Comparison of ENCODE assay signal across 20 cellular contexts in the genomic region with DNA sequence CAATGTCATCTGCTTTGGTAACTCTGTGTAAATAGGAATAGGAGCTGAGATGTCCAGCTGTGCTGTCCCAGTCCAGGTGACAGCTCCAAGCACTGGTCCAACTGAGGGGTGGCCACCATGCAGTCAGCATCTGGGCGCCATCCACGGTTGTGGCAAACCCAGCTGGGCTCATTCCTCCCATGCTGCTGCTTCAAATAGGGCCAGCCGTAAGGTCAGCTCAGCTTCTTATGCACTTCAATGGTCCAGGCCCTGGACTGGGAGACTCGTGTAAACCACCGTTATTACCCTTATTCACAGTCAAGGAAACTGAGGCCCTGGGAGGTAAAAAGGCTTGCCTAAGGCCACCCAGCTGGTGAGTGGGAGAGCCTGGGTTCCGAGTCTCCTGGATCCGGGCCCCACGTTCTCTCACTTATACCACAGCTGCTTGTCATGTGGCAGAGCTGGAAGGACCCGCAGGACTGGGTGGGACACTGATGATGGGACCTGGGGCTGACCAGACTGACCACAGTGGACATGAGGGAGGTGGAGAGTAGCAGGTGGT. TPM values are rescaled to one million over a fixed set of nuclear protein-coding genes. Genes with fewer than 3 reads are reported as not detected.
DNase-seq lines count a peak whose midpoint lies in the region; ATAC-seq and TF ChIP-seq lines count a peak whose summit lies in the region.
"Had no signal": no experiment of that assay in that cellular context is flagged by ENCODE, and none has a peak within 500 bp of the region (broad histone marks: within the 10 kb centered on the region; RNA-seq: fewer than 3 reads in every experiment).

No MANE protein-coding gene starts in this region.

- peak overlapping the region; percentile 32 for H3K27ac Mint-ChIP-seq in T-helper 17 cell
- H3K27ac Mint-ChIP-seq in endodermal cell, result no peak overlapping the region
- no peak overlapping the region for H3K27ac Mint-ChIP-seq in immature natural killer cell
- H3K27ac Mint-ChIP-seq: neural progenitor cell had no signal

- peak overlapping the region in 8 of 11 experiments; percentile 75 to 98 (median 88); a peak in 17 of 22 replicates for H3K27ac ChIP-seq in BLaER1 treated with 17β-estradiol and CSF1 and Interleukin-3, amounts not matched to agents 10 nM and 100 nM
- no peak overlapping the region for H3K27ac ChIP-seq in endodermal cell (ENCODE audit: low read depth, low read length)
- peak overlapping the region in 2 of 4 donors; percentile 76 to 78 for H3K27ac ChIP-seq in sigmoid colon
- H3K27ac ChIP-seq: coronary artery, KMS-11, neural progenitor cell had no signal

- ATAC-seq in T-helper 17 cell (no peak), GM18870 (IDR thresholded peaks at IDR 0.05; ENCODE audit: unreplicated experiment) (no peak)

- H3K36me3 Mint-ChIP-seq in T-helper 17 cell (ENCODE audit: low read depth) (no peaks in the 10 kb centered on the region), endodermal cell (ENCODE audit: low read depth) (no peaks in the 10 kb centered on the region), immature natural killer cell (peaks cover 0 to 3% (median 0%) of the 10 kb centered on the region in 3 donors)
- H3K36me3 Mint-ChIP-seq: neural progenitor cell had no signal

- intact Hi-C loops in sigmoid colon (cut with DNase I), result no loop called here

- H3K4me1 ChIP-seq in BLaER1 treated with 17β-estradiol and CSF1 and Interleukin-3, amounts not matched to agents 10 nM and 100 nM, result peaks cover 64 to 80% (median 76%) of the 10 kb centered on the region in 10 experiments
- H3K4me1 ChIP-seq in endodermal cell (ENCODE audit: control insufficient read depth, insufficient read depth, low read length), result peaks cover 6% of the 10 kb centered on the region
- H3K4me1 ChIP-seq in sigmoid colon, result peaks cover 0 to 56% (median 29%) of the 10 kb centered on the region in 4 donors
- H3K4me1 ChIP-seq: uterus had no signal

- 96 to 97% methylated on average over 4 to 9 of the region's 9 CpGs for WGBS in endodermal cell (ENCODE audit: insufficient coverage in 1 of 2, insufficient read length in 1 of 2), 2 experiments
- 97 to 98% methylated on average over 9 of the region's 9 CpGs for WGBS in sigmoid colon, 2 donors

- no peaks in the 10 kb centered on the region for H3K36me3 ChIP-seq in BLaER1 treated with 17β-estradiol and CSF1 and Interleukin-3, amounts not matched to agents 10 nM and 100 nM
- H3K36me3 ChIP-seq in endodermal cell (ENCODE audit: control insufficient read depth, insufficient read depth, low read length) (no peaks in the 10 kb centered on the region), sigmoid colon (no peaks in the 10 kb centered on the region)
- H3K36me3 ChIP-seq: neural progenitor cell, uterus had no signal

- H3K4me3 Mint-ChIP-seq in T-helper 17 cell (no peak overlapping the region), endodermal cell (no peak overlapping the region), immature natural killer cell (no peak overlapping the region)
- H3K4me3 Mint-ChIP-seq: neural progenitor cell had no signal

- H3K9me3 Mint-ChIP-seq in endodermal cell (no peaks in the 10 kb centered on the region), immature natural killer cell (no peaks in the 10 kb centered on the region)
- H3K9me3 Mint-ChIP-seq: neural progenitor cell had no signal

- no peak for TF ChIP-seq POLR2A in sigmoid colon (IDR thresholded peaks at IDR 0.05)

- no peaks in the 10 kb centered on the region for H3K27me3 Mint-ChIP-seq in T-helper 17 cell
- H3K27me3 Mint-ChIP-seq in endodermal cell (ENCODE audit: insufficient read depth), result no peaks in the 10 kb centered on the region
- no peaks in the 10 kb centered on the region for H3K27me3 Mint-ChIP-seq in immature natural killer cell (ENCODE audit: low read depth in 3 of 3)

- H3K4me1 Mint-ChIP-seq in T-helper 17 cell, result peaks cover 13% of the 10 kb centered on the region
- H3K4me1 Mint-ChIP-seq in endodermal cell, result peaks cover 32% of the 10 kb centered on the region
- no peaks in the 10 kb centered on the region for H3K4me1 Mint-ChIP-seq in immature natural killer cell

- no peak overlapping the region for H3K4me3 ChIP-seq in BLaER1 treated with 17β-estradiol and CSF1 and Interleukin-3, amounts not matched to agents 10 nM and 100 nM
- no peak overlapping the region for H3K4me3 ChIP-seq in endodermal cell (ENCODE audit: low read length)
- H3K4me3 ChIP-seq in sigmoid colon, result no peak overlapping the region
- H3K4me3 ChIP-seq: coronary artery, neural progenitor cell, psoas muscle, uterus had no signal

- DNase-seq in T-helper 17 cell (no peak), endodermal cell (peak; percentile 35), sigmoid colon (peak; percentile 53), NCI-H345 (lab: John Stamatoyannopoulos, UW) (no peak), immature natural killer cell (no peak)
- no peak for DNase-seq in activated CD4-positive, CD25-positive, alpha-beta regulatory T cell treated with anti-CD3 and anti-CD28 coated beads, Interleukin-2, amount 50 U/mL, for 72 hours
- DNase-seq: ACHN; activated CD4-positive, alpha-beta T cell treated with anti-CD3 and anti-CD28 coated beads for 48 hours; activated gamma-delta T cell treated with Interleukin-2 at 50 U/mL for 16 hours; Calu3; NCI-H1930; psoas muscle; SK-N-SH had no signal

- TF ChIP-seq EP300 in sigmoid colon (IDR thresholded peaks at IDR 0.05), result no peak

- peak overlapping the region in 5 of 11 experiments; percentile 9 to 73 (median 65); a peak in 7 of 22 replicates for H3K9ac ChIP-seq in BLaER1 treated with 17β-estradiol and CSF1 and Interleukin-3, amounts not matched to agents 10 nM and 100 nM
- no peak overlapping the region for H3K9ac ChIP-seq in endodermal cell (ENCODE audit: extremely low read depth, low read length, poor library complexity, severe bottlenecking)
- H3K9ac ChIP-seq: KMS-11, neural progenitor cell, SK-N-SH had no signal

- peak overlapping the region; percentile 73 to 95 (median 89) for H3K4me2 ChIP-seq in BLaER1 treated with 17β-estradiol and CSF1 and Interleukin-3, amounts not matched to agents 10 nM and 100 nM
- H3K4me2 ChIP-seq: KMS-11, neural progenitor cell, SK-N-SH had no signal

- TF ChIP-seq CTCF in endodermal cell (conservative IDR thresholded peaks at IDR 0.05), result no peak
- TF ChIP-seq CTCF in sigmoid colon (IDR thresholded peaks at IDR 0.05), result no peak

- peaks cover 0 to 37% (median 0%) of the 10 kb centered on the region in 11 experiments; a peak in 4 of 22 replicates for H3K27me3 ChIP-seq in BLaER1 treated with 17β-estradiol and CSF1 and Interleukin-3, amounts not matched to agents 10 nM and 100 nM
- H3K27me3 ChIP-seq in endodermal cell (ENCODE audit: control insufficient read depth, insufficient read depth, low read length, poor library complexity, severe bottlenecking) (no peaks in the 10 kb centered on the region), sigmoid colon (no peaks in the 10 kb centered on the region)
- H3K27me3 ChIP-seq: neural progenitor cell, uterus had no signal

- no peaks in the 10 kb centered on the region for H3K9me3 ChIP-seq in BLaER1 treated with 17β-estradiol and CSF1 and Interleukin-3, amounts not matched to agents 10 nM and 100 nM (replicated peaks in 1 of 11)
- H3K9me3 ChIP-seq in T-helper 17 cell (ENCODE audit: control insufficient read depth, low read length, poor library complexity, severe bottlenecking) (no peaks in the 10 kb centered on the region), endodermal cell (ENCODE audit: control insufficient read depth, low read length) (no peaks in the 10 kb centered on the region), sigmoid colon (no peaks in the 10 kb centered on the region)
- H3K9me3 ChIP-seq: psoas muscle, SK-N-SH, uterus had no signal

- peaks cover 0 to 6% (median 0%) of the 10 kb centered on the region in 11 experiments; a peak in 1 of 22 replicates for H4K20me1 ChIP-seq in BLaER1 treated with 17β-estradiol and CSF1 and Interleukin-3, amounts not matched to agents 10 nM and 100 nM

RNA-seq across cellular contexts. Expression of a gene that starts 38.7 kb away (rescaled TPM):
- total RNA-seq in T-helper 17 cell (under 1 TPM in 1 of 2 donors, not detected in 1; 0.10 TPM), endodermal cell (10 to 100 TPM; 14.8 to 17.1 TPM), sigmoid colon (100 to 1,000 TPM in 1 of 4 donors, 10 to 100 TPM in 3; 50.5 to 112 (median 78.8) TPM)
- polyA plus RNA-seq in endodermal cell (2013, experiment 1 of 2), result 19.1 TPM
- 21.2 TPM for polyA plus RNA-seq in endodermal cell (2013, experiment 2 of 2)
- polyA plus RNA-seq in sigmoid colon (10 to 100 TPM in 1 of 3 donors, 1 to 10 TPM in 1, under 1 TPM in 1; 0.69 to 14.7 (median 9.6) TPM), immature natural killer cell (not detected)
- total RNA-seq: Calu3; T-helper 2 cell treated with Interferon-gamma antibody and Interleukin-4, amounts not matched to agents 100 ng/mL and 5 ng/mL, for 36 hours had no signal

Comparison
In these comparisons a context has a peak if more than half of its experiments do, and no peak if none do; other contexts are left out.
1. DNase-seq: peak in endodermal cell (single experiment) and sigmoid colon (single experiment); none in T-helper 17 cell (0 of 3), activated CD4-positive, CD25-positive, alpha-beta regulatory T cell treated with anti-CD3 and anti-CD28 coated beads, Interleukin-2, amount 50 U/mL, for 72 hours (single experiment), NCI-H345 (single experiment) and immature natural killer cell (0 of 3).
2. RNA of a gene that starts 38.7 kb away (total RNA-seq): 50.5 to 112 TPM in sigmoid colon and 14.8 to 17.1 TPM in endodermal cell; 0.10 TPM in T-helper 17 cell; every median in the first group is over 10 times any median in the second.